ENCODE assay signal across 1 cellular context in the genomic region with DNA sequence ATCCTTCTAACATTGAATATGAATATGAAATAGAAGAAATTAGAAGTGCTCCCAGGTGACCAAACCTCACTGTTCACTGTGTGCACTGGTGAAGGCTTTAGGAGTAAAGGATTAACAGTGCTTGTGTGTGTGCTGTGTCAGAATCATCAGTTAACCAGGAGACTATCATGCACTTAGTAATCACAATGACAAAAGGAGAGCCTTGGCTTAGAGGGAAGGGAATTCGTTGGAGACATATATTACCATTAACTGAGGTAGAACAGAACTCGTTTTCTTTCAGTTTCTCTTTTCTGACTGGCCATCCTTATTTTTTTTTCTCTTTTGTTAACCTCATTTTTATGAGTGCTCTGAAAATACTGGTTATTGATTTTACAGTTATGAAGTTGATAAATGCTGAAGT.
TF ChIP-seq lines count a peak whose summit lies in the region.

No MANE protein-coding gene starts in this region.

TF ChIP-seq in GM23338, 12 proteins besides CTCF, POLR2A, EP300 and RAD21 (continued from another document):
- TF ChIP-seq, protein P1, sequence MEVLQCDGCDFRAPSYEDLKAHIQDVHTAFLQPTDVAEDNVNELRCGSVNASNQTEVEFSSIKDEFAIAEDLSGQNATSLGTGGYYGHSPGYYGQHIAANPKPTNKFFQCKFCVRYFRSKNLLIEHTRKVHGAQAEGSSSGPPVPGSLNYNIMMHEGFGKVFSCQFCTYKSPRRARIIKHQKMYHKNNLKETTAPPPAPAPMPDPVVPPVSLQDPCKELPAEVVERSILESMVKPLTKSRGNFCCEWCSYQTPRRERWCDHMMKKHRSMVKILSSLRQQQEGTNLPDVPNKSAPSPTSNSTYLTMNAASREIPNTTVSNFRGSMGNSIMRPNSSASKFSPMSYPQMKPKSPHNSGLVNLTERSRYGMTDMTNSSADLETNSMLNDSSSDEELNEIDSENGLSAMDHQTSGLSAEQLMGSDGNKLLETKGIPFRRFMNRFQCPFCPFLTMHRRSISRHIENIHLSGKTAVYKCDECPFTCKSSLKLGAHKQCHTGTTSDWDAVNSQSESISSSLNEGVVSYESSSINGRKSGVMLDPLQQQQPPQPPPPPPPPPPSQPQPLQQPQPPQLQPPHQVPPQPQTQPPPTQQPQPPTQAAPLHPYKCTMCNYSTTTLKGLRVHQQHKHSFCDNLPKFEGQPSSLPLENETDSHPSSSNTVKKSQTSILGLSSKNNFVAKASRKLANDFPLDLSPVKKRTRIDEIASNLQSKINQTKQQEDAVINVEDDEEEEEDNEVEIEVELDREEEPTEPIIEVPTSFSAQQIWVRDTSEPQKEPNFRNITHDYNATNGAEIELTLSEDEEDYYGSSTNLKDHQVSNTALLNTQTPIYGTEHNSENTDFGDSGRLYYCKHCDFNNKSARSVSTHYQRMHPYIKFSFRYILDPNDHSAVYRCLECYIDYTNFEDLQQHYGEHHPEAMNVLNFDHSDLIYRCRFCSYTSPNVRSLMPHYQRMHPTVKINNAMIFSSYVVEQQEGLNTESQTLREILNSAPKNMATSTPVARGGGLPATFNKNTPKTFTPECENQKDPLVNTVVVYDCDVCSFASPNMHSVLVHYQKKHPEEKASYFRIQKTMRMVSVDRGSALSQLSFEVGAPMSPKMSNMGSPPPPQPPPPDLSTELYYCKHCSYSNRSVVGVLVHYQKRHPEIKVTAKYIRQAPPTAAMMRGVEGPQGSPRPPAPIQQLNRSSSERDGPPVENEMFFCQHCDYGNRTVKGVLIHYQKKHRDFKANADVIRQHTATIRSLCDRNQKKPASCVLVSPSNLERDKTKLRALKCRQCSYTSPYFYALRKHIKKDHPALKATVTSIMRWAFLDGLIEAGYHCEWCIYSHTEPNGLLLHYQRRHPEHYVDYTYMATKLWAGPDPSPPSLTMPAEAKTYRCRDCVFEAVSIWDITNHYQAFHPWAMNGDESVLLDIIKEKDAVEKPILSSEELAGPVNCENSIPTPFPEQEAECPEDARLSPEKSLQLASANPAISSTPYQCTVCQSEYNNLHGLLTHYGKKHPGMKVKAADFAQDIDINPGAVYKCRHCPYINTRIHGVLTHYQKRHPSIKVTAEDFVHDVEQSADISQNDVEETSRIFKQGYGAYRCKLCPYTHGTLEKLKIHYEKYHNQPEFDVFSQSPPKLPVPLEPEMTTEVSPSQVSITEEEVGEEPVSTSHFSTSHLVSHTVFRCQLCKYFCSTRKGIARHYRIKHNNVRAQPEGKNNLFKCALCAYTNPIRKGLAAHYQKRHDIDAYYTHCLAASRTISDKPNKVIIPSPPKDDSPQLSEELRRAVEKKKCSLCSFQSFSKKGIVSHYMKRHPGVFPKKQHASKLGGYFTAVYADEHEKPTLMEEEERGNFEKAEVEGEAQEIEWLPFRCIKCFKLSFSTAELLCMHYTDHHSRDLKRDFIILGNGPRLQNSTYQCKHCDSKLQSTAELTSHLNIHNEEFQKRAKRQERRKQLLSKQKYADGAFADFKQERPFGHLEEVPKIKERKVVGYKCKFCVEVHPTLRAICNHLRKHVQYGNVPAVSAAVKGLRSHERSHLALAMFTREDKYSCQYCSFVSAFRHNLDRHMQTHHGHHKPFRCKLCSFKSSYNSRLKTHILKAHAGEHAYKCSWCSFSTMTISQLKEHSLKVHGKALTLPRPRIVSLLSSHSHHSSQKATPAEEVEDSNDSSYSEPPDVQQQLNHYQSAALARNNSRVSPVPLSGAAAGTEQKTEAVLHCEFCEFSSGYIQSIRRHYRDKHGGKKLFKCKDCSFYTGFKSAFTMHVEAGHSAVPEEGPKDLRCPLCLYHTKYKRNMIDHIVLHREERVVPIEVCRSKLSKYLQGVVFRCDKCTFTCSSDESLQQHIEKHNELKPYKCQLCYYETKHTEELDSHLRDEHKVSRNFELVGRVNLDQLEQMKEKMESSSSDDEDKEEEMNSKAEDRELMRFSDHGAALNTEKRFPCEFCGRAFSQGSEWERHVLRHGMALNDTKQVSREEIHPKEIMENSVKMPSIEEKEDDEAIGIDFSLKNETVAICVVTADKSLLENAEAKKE (CRISPR knock-in tag; IDR thresholded peaks at IDR 0.05) = no peak
- no peak for TF ChIP-seq NANOG (IDR thresholded peaks at IDR 0.05; ENCODE audit: borderline replicate concordance)
- TF ChIP-seq POLR2AphosphoS5 (IDR thresholded peaks at IDR 0.05; ENCODE audit: low read depth) = no peak
- TF ChIP-seq, protein P2, sequence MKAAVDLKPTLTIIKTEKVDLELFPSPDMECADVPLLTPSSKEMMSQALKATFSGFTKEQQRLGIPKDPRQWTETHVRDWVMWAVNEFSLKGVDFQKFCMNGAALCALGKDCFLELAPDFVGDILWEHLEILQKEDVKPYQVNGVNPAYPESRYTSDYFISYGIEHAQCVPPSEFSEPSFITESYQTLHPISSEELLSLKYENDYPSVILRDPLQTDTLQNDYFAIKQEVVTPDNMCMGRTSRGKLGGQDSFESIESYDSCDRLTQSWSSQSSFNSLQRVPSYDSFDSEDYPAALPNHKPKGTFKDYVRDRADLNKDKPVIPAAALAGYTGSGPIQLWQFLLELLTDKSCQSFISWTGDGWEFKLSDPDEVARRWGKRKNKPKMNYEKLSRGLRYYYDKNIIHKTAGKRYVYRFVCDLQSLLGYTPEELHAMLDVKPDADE (IDR thresholded peaks at IDR 0.05) = no peak
- no peak for TF ChIP-seq ZNF114 (CRISPR knock-in tag; IDR thresholded peaks at IDR 0.05)
- no peak for TF ChIP-seq JUNB (IDR thresholded peaks at IDR 0.05; ENCODE audit: unreplicated experiment)
- no peak for TF ChIP-seq STAT1 (IDR thresholded peaks at IDR 0.05; ENCODE audit: unreplicated experiment)
